Comparison of ENCODE assay signal across 8 cellular contexts in the genomic region with DNA sequence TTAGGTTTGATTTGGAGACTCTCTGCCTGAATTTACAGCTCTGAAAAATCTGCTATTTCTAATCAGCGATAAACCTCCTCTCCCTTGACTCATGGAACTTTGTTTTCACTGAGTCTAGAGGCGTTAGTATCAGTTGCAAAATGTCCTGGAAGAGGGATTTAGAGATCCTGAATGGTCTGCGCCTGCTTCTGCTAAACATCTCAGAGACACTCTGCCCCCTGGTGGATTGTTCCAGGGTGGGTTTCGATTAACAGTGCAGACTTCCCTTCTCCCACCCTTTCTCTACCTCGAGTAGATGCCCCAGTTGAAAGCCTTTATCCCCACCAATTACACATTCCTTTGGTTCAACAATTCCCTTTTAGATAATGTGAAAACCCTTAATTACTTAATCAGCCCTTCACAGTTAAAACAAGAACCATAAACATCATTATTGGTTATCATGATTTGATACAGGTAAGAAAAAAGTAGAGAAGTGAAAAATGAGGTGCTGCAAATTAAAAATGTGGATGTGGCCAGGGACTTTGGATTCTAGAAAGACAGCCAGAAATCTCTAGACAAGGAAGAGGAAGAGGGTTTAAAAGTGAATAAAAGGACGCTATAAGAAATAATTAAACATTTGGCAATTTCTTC. TPM values are rescaled to one million over a fixed set of nuclear protein-coding genes. Genes with fewer than 3 reads are reported as not detected.
DNase-seq lines count a peak whose midpoint lies in the region; ATAC-seq, FAIRE-seq and TF ChIP-seq lines count a peak whose summit lies in the region.

No MANE protein-coding gene starts in this region.

- H3K4me1 ChIP-seq in K562 (replicated peaks in 1 of 2; ENCODE audit: control insufficient read depth in 2 of 2, insufficient read depth in 2 of 2, low read length in 2 of 2), result no peaks in the 10 kb centered on the region

- no peak overlapping the region for H3K4me2 ChIP-seq in K562 (ENCODE audit: insufficient read depth, low read length)

- H3K4me3 ChIP-seq in K562, result no peak overlapping the region

- no peaks in the 10 kb centered on the region; the same call in 1 of the 2 replicates for H3K9me3 ChIP-seq in K562 (replicated peaks; ENCODE audit: control insufficient read depth, insufficient read depth, low read depth, low read length)

- POLR2A ChIA-PET in K562 (lab: Yijun Ruan, JAX), result no interaction called here

- DNase-seq in Caki2 (ENCODE audit: low read depth) (peak; percentile 44), NCI-H82 (lab: John Stamatoyannopoulos, UW) (peak; percentile 81), K562 (ENCODE audit: extremely low read depth in 1 of 4, low spot score in 3 of 4) (peak; percentile 24 to 48 (median 28)), occipital lobe (lab: John Stamatoyannopoulos, UW) (no peak)
- peak; percentile 20 to 38 for DNase-seq in stimulated activated CD4-positive, alpha-beta T cell treated with anti-CD3 and anti-CD28 coated beads, Interleukin-4, amount 100 ng/mL, for 48 hours (ENCODE audit: low read depth in 2 of 2)

- H3K9ac ChIP-seq in K562 (ENCODE audit: insufficient read depth in 1 of 2, low read depth in 2 of 2, low read length in 2 of 2), result no peak overlapping the region

- intact Hi-C loops in K562 (cut with micrococcal nuclease), result loop anchor here (2.0 kb wide), 1 partner anchor 1523 kb away; no protein-coding TSS in a partner anchor

- TF ChIP-seq EP300 in K562 (IDR thresholded peaks at IDR 0.05; ENCODE audit: low read length), result no peak

- no TSS peak for BruUV-seq in K562 (replicated peaks; lab: Mats Ljungman, UMichigan)

- H3K27me3 ChIP-seq in K562 (ENCODE audit: control insufficient read depth in 2 of 2, insufficient read depth in 2 of 2, low read length in 2 of 2), result no peaks in the 10 kb centered on the region

- H3K27ac ChIP-seq in K562 (ENCODE audit: extremely low read depth, low read depth, low read length), result no peak overlapping the region

- in situ Hi-C loops in Caki2 (cut with HindIII; ENCODE audit: low pct_unique_long_range_greater_than_20kb, low sequenced_read_pairs) (no loop called here), K562 (cut with MboI) (loop anchor here (25.0 kb wide), 1 partner anchor 1521 kb away; no protein-coding TSS in a partner anchor)

- peak; percentile 44 to 46; a peak in 3 of 4 replicates for TF ChIP-seq RAD21 in K562 (CRISPR knock-in tag; conservative IDR thresholded peaks at IDR 0.05 in 1 of 2, IDR thresholded peaks at IDR 0.05 in 1 of 2)

- FAIRE-seq in K562 (lab: Jason Lieb, UNC) (peak; percentile 54), islet of Langerhans (lab: Jason Lieb, UNC) (peak; percentile 80)

- 1% methylated on average over 6 of the region's 6 CpGs for WGBS in K562 (ENCODE audit: insufficient coverage, low coverage, missing lambda C conversion rate)

- no peaks in the 10 kb centered on the region for H4K20me1 ChIP-seq in K562 (replicated peaks; ENCODE audit: control insufficient read depth, insufficient read depth, low read length)

- H3K9me1 ChIP-seq in K562 (ENCODE audit: control insufficient read depth, insufficient read depth, low read length), result no peaks in the 10 kb centered on the region

- ATAC-seq in GM18870 (IDR thresholded peaks at IDR 0.05; ENCODE audit: unreplicated experiment) (peak; percentile 82), HG03159 (IDR thresholded peaks at IDR 0.05; ENCODE audit: unreplicated experiment) (peak; percentile 83), K562 (peak; percentile 42; the same call in 1 of the 3 replicates)

- H2AFZ ChIP-seq in K562 (ENCODE audit: low read depth, low read length), result no peak overlapping the region

- CTCF ChIA-PET in K562 (lab: Yijun Ruan, JAX; ENCODE audit: low intra/inter-chr PET ratio), result interaction anchor here (1.1 kb wide), 1 partner anchor 1564 kb away, joined by 3 read pairs; no protein-coding TSS in a partner anchor

- H3K36me3 ChIP-seq in K562 (ENCODE audit: control insufficient read depth, insufficient read depth, low read length), result no peaks in the 10 kb centered on the region

- no peaks in the 10 kb centered on the region for H3K79me2 ChIP-seq in K562 (ENCODE audit: control insufficient read depth, insufficient read depth, low read length)

- TF ChIP-seq POLR2A in K562 (conservative IDR thresholded peaks at IDR 0.05), result no peak

- peak in 2 of 3 experiments; percentile 43 to 51; a peak in 3 of 6 replicates for TF ChIP-seq CTCF in K562 (IDR thresholded peaks at IDR 0.05 in 2 of 3, conservative IDR thresholded peaks at IDR 0.05 in 1 of 3; ENCODE audit: insufficient read depth in 2 of 3, low read depth in 1 of 3, low read length in 3 of 3)

TF ChIP-seq in K562, 482 proteins besides CTCF, POLR2A, EP300 and RAD21:
- TF ChIP-seq SMC3 (conservative IDR thresholded peaks at IDR 0.05; ENCODE audit: insufficient read depth, low read depth, low read length), result peak; percentile 28; the same call in 1 of the 2 replicates
- TF ChIP-seq, protein P1, sequence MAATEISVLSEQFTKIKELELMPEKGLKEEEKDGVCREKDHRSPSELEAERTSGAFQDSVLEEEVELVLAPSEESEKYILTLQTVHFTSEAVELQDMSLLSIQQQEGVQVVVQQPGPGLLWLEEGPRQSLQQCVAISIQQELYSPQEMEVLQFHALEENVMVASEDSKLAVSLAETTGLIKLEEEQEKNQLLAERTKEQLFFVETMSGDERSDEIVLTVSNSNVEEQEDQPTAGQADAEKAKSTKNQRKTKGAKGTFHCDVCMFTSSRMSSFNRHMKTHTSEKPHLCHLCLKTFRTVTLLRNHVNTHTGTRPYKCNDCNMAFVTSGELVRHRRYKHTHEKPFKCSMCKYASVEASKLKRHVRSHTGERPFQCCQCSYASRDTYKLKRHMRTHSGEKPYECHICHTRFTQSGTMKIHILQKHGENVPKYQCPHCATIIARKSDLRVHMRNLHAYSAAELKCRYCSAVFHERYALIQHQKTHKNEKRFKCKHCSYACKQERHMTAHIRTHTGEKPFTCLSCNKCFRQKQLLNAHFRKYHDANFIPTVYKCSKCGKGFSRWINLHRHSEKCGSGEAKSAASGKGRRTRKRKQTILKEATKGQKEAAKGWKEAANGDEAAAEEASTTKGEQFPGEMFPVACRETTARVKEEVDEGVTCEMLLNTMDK (IDR thresholded peaks at IDR 0.05; ENCODE audit: borderline replicate concordance, insufficient read depth, low read depth, low read length, poor library complexity, severe bottlenecking), result peak; percentile 48
- TF ChIP-seq RBFOX2 (IDR thresholded peaks at IDR 0.05; ENCODE audit: low read depth, low read length), result no peak
- TF ChIP-seq, protein P2, sequence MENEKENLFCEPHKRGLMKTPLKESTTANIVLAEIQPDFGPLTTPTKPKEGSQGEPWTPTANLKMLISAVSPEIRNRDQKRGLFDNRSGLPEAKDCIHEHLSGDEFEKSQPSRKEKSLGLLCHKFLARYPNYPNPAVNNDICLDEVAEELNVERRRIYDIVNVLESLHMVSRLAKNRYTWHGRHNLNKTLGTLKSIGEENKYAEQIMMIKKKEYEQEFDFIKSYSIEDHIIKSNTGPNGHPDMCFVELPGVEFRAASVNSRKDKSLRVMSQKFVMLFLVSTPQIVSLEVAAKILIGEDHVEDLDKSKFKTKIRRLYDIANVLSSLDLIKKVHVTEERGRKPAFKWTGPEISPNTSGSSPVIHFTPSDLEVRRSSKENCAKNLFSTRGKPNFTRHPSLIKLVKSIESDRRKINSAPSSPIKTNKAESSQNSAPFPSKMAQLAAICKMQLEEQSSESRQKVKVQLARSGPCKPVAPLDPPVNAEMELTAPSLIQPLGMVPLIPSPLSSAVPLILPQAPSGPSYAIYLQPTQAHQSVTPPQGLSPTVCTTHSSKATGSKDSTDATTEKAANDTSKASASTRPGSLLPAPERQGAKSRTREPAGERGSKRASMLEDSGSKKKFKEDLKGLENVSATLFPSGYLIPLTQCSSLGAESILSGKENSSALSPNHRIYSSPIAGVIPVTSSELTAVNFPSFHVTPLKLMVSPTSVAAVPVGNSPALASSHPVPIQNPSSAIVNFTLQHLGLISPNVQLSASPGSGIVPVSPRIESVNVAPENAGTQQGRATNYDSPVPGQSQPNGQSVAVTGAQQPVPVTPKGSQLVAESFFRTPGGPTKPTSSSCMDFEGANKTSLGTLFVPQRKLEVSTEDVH (IDR thresholded peaks at IDR 0.05; ENCODE audit: low read depth, partially characterized antibody), result no peak
TF ChIP-seq in K562: peak in this region for 2.

RNA-seq across cellular contexts. Expression of a gene that starts 5.5 kb away (rescaled TPM):
- total RNA-seq in Caki2 (2014; rRNA removed; shearing (Covaris generic); ENCODE audit: low replicate concordance), result not detected in 2 replicates
- total RNA-seq in K562 (2011; cell fraction: chromatin; rRNA removed; ENCODE audit: low replicate concordance), result not detected in 2 replicates
- total RNA-seq in K562 (2011; cell fraction: nucleolus; rRNA removed), result not detected in 2 replicates
- not detected in 2 replicates for total RNA-seq in K562 (2011; cell fraction: nucleoplasm; rRNA removed)
- total RNA-seq in K562 (2014; rRNA removed) (not detected in 2 replicates), K562 (2014; rRNA removed; fragmentation: Illumina TruSeq; extraction: Trizol) (not detected in 2 replicates), K562 (2015; rRNA removed; fragmentation: Illumina TruSeq; extraction: Trizol) (not detected in 2 replicates), K562 (2021) (not detected in 2 replicates), occipital lobe (0.94 TPM)
- polyA plus RNA-seq in K562 (2011; rRNA removed) (not detected in 2 replicates), K562 (2014; fragmentation: Illumina TruSeq; extraction: Trizol) (not detected in 2 replicates), K562 (2014; fragmentation: Nextera tagmentation; extraction: Ambion mirVana) (not detected), K562 (2014; rRNA removed) (not detected in 2 replicates)
- not detected in 2 replicates for polyA plus RNA-seq in K562 (2011; cell fraction: cytosol; rRNA removed)
- polyA plus RNA-seq in K562 (2011; cell fraction: nucleus; rRNA removed), result not detected in 2 replicates
- not detected in 2 replicates for polyA plus RNA-seq in K562 (2012)
- not detected in 2 replicates for polyA minus RNA-seq in K562 (2011; rRNA and poly(A)+ RNA removed)
- not detected in 2 replicates for polyA minus RNA-seq in K562 (2011; cell fraction: cytosol; rRNA and poly(A)+ RNA removed)
- polyA minus RNA-seq in K562 (2011; cell fraction: nucleus; rRNA and poly(A)+ RNA removed), result not detected in 2 replicates
